Comparison of ENCODE assay signal across 1 cellular context in genomic region chr1:203571661-203572060, GRCh38.
TF ChIP-seq lines count a peak whose summit lies in the region.

No MANE protein-coding gene starts in this region.

TF ChIP-seq in IMR-90, 13 proteins besides CTCF, POLR2A, EP300 and RAD21:
- no peak for TF ChIP-seq MAZ (IDR thresholded peaks at IDR 0.05; ENCODE audit: borderline replicate concordance, low read depth, low read length)
- TF ChIP-seq USF2 (IDR thresholded peaks at IDR 0.05; ENCODE audit: low read depth, low read length), result no peak
- no peak for TF ChIP-seq MAFK (IDR thresholded peaks at IDR 0.05; ENCODE audit: low read depth, low read length)
- TF ChIP-seq RFX5 (IDR thresholded peaks at IDR 0.05; ENCODE audit: low read depth, low read length), result no peak
- no peak for TF ChIP-seq CEBPB (IDR thresholded peaks at IDR 0.05; ENCODE audit: low read depth, low read length)
- no peak for TF ChIP-seq BHLHE40 (IDR thresholded peaks at IDR 0.05; ENCODE audit: low read depth, low read length)
- no peak for TF ChIP-seq MXI1 (IDR thresholded peaks at IDR 0.05; ENCODE audit: borderline replicate concordance, low read depth, low read length)
- TF ChIP-seq CHD1 (IDR thresholded peaks at IDR 0.05; ENCODE audit: low read depth, low read length), result no peak
- TF ChIP-seq FOS (IDR thresholded peaks at IDR 0.05; ENCODE audit: low read depth, low read length), result no peak
- TF ChIP-seq NFE2L2 (IDR thresholded peaks at IDR 0.05; ENCODE audit: low read depth, low read length), result no peak
- no peak for TF ChIP-seq ELK1 (IDR thresholded peaks at IDR 0.05; ENCODE audit: borderline replicate concordance, low read depth, low read length)
- TF ChIP-seq RCOR1 (IDR thresholded peaks at IDR 0.05; ENCODE audit: insufficient replicate concordance, low read length), result no peak
- no peak for TF ChIP-seq SMC3 (IDR thresholded peaks at IDR 0.05; ENCODE audit: low read depth, low read length)
